In the genomic region with DNA sequence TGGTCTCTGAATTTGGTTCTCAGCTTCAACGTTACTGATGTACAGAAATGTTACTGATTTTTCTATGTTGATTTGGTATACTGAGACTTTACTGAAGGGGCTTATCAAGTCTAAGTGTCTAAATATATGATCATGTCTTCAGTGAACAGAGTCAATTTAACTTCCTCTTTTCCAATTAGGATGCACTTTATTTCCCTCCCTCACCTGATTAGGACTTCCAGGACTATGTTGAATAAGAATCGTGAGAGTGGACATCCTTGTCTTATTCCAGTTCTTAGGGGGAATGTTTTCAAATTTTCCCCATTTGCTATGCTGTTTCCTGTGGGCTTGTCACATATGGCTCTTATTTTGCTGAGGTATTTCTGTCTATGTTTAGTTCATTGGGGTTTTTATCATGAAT, we compare ENCODE assay signal across 27 cellular contexts.
"Had no signal": no experiment of that assay in that cellular context is flagged by ENCODE, and none has a peak within 500 bp of the region (broad histone marks: within the 10 kb centered on the region; RNA-seq: fewer than 3 reads in every experiment).

No MANE protein-coding gene starts in this region.

- FAIRE-seq: urothelium cell line had no signal

- H3K36me3 ChIP-seq: stomach, suprapubic skin, thoracic aorta, thyroid gland, tibial artery, tibial nerve, transverse colon, upper lobe of left lung, upper lobe of right lung, uterus, vagina had no signal

- H3K27me3 ChIP-seq: stomach, suprapubic skin, testis, thyroid gland, tibial artery, tibial nerve, transverse colon, upper lobe of left lung, upper lobe of right lung, uterus, vagina had no signal

- DNase-seq: stimulated activated CD4-positive, alpha-beta T cell treated with anti-CD3 and anti-CD28 coated beads, Interleukin-2, amount 100 ng/mL, for 48 hours; stimulated activated CD4-positive, alpha-beta T cell treated with anti-CD3 and anti-CD28 coated beads, Interleukin-4, amount 100 ng/mL, for 1 hour; stimulated activated CD4-positive, alpha-beta T cell treated with anti-CD3 and anti-CD28 coated beads, Interleukin-4, amount 100 ng/mL, for 24 hours; stimulated activated CD4-positive, alpha-beta T cell treated with anti-CD3 and anti-CD28 coated beads, Interleukin-4, amount 100 ng/mL, for 4 hours; stimulated activated CD8-positive, alpha-beta memory T cell treated with anti-CD3 and anti-CD28 coated beads, Interleukin-4, amount 100 ng/mL, for 48 hours; stimulated activated naive B cell treated with anti-CD40 and anti-IgM and Interleukin-4, amounts not matched to agents 10 μg/mL and 1 μg/mL and 100 μg/mL, for 72 hours; stimulated activated naive CD4-positive, alpha-beta T cell; stimulated activated naive CD4-positive, alpha-beta T cell treated with Interleukin-2 at 50 U/mL for 16 hours; stimulated activated naive CD8-positive, alpha-beta T cell treated with anti-CD3 and anti-CD28 coated beads, Interleukin-15, amount 100 ng/mL, for 72 hours; stimulated activated naive CD8-positive, alpha-beta T cell treated with anti-CD3 and anti-CD28 coated beads, Interleukin-15, Interleukin-2, amounts not matched to agents 100 U/mL and 50 U/mL, for 24 hours; stomach; substantia nigra; testis; thyroid gland; tibial artery; transverse colon; trophoblast cell; upper lobe of left lung; upper lobe of right lung; uterus had no signal

- H3K27ac ChIP-seq: stomach, suprapubic skin, testis, thoracic aorta, thyroid gland, tibial artery, tibial nerve, transverse colon, upper lobe of left lung, upper lobe of right lung, uterus, vagina had no signal

- H3K4me3 ChIP-seq: stomach, suprapubic skin, testis, thoracic aorta, thyroid gland, tibial artery, tibial nerve, transverse colon, upper lobe of left lung, upper lobe of right lung, uterus, vagina had no signal

- H3K4me1 ChIP-seq: stomach, suprapubic skin, testis, thyroid gland, tibial artery, tibial nerve, transverse colon, upper lobe of left lung, upper lobe of right lung, uterus, vagina had no signal

- H3K9me3 ChIP-seq: suprapubic skin, testis, thoracic aorta, thyroid gland, upper lobe of right lung, uterus, vagina had no signal

- ATAC-seq: stimulated activated effector memory CD8-positive, alpha-beta T cell treated with anti-CD3 and anti-CD28 coated beads, Interleukin-12 subunit alpha, Interleukin-12 subunit beta, amount 100 ng/mL, for 72 hours; stimulated activated memory B cell treated with anti-CD40 and anti-IgM and Interleukin-4, amounts not matched to agents 10 μg/mL and 1 μg/mL and 100 μg/mL, for 72 hours; stimulated activated naive B cell treated with anti-CD40 and anti-IgM and Interleukin-4, amounts not matched to agents 10 μg/mL and 1 μg/mL and 100 μg/mL, for 72 hours; stimulated activated naive CD8-positive, alpha-beta T cell treated with anti-CD3 and anti-CD28 coated beads, Interleukin-15, amount 100 ng/mL, for 72 hours; stimulated activated naive CD8-positive, alpha-beta T cell treated with anti-CD3 and anti-CD28 coated beads, Interleukin-15, Interleukin-2, amounts not matched to agents 100 U/mL and 50 U/mL, for 24 hours; upper lobe of right lung had no signal
